Comparison of ENCODE assay signal across 9 cellular contexts in genomic region chr17:8954339-8954738, GRCh38. TPM values are rescaled to one million over a fixed set of nuclear protein-coding genes. Genes with fewer than 3 reads are reported as not detected.
DNase-seq lines count a peak whose midpoint lies in the region; ATAC-seq, FAIRE-seq and TF ChIP-seq lines count a peak whose summit lies in the region.
"Had no signal": no experiment of that assay in that cellular context is flagged by ENCODE, and none has a peak within 500 bp of the region (broad histone marks: within the 10 kb centered on the region; RNA-seq: fewer than 3 reads in every experiment).

No MANE protein-coding gene starts in this region.

- no peak overlapping the region for H3K4me3 ChIP-seq in smooth muscle cell
- H3K4me3 ChIP-seq: thoracic aorta had no signal

- no peaks in the 10 kb centered on the region for H3F3A ChIP-seq in smooth muscle cell (ENCODE audit: low read depth)

- no peak for TF ChIP-seq POLR2A in H54 (IDR thresholded peaks at IDR 0.05; ENCODE audit: low read depth, low read length)

- no peak overlapping the region for H3K9ac ChIP-seq in smooth muscle cell (ENCODE audit: low read depth)

- TF ChIP-seq CTCF in smooth muscle cell (IDR thresholded peaks at IDR 0.05; ENCODE audit: borderline replicate concordance, insufficient read depth, poor library complexity, severe bottlenecking) (no peak), GM13977 (IDR thresholded peaks at IDR 0.05; ENCODE audit: extremely low read depth, insufficient read depth, missing control alignments) (no peak)

- peaks cover 8% of the 10 kb centered on the region for H3K27me3 ChIP-seq in smooth muscle cell (ENCODE audit: low read depth)

- 48% methylated on average over 10 of the region's 10 CpGs for WGBS in smooth muscle cell (ENCODE audit: low lambda C conversion rate)

- H4K20me1 ChIP-seq in smooth muscle cell (ENCODE audit: low read depth): no peaks in the 10 kb centered on the region

- in situ Hi-C loops in GM13977 (cut with MboI; ENCODE audit: low pct_unique_long_range_greater_than_20kb, low sequenced_read_pairs, unreplicated experiment): no loop called here

- H3K79me2 ChIP-seq in smooth muscle cell (ENCODE audit: low read depth): no peaks in the 10 kb centered on the region

- H2AFZ ChIP-seq in smooth muscle cell (ENCODE audit: low read depth): no peak overlapping the region

- no peak overlapping the region for H3K4me2 ChIP-seq in smooth muscle cell

- H3K27ac ChIP-seq in smooth muscle cell (ENCODE audit: low read depth): no peak overlapping the region

- no peaks in the 10 kb centered on the region for H3K4me1 ChIP-seq in smooth muscle cell (ENCODE audit: low read depth)

- DNase-seq in AML-193 (lab: John Stamatoyannopoulos, UW): peak; percentile 80
- DNase-seq in activated CD4-positive, alpha-beta T cell treated with anti-CD3 and anti-CD28 coated beads for 1 hour: peak; percentile 61
- peak; percentile 74 for DNase-seq in stimulated activated CD4-positive, alpha-beta T cell treated with anti-CD3 and anti-CD28 coated beads, Interleukin-1b, Interleukin-23, amount 100 ng/mL, for 48 hours
- no peak for DNase-seq in smooth muscle cell (lab: John Stamatoyannopoulos, UW; ENCODE audit: unreplicated experiment)
- DNase-seq in H54 (ENCODE audit: insufficient read length, low spot score): no peak
- DNase-seq in GM13977 (ENCODE audit: low spot score): no peak

- ATAC-seq in HG02642 (IDR thresholded peaks at IDR 0.05; ENCODE audit: poor library complexity, unreplicated experiment): peak; percentile 58
- ATAC-seq in esophagus mucosa: peak; percentile 69

- no peak for FAIRE-seq in H54 (lab: Jason Lieb, UNC)

- H3K36me3 ChIP-seq in smooth muscle cell (ENCODE audit: low read depth): no peaks in the 10 kb centered on the region
- H3K36me3 ChIP-seq: thoracic aorta had no signal

- H3K9me3 ChIP-seq in smooth muscle cell (replicated peaks; ENCODE audit: low read depth): no peaks in the 10 kb centered on the region
- H3K9me3 ChIP-seq: thoracic aorta had no signal

RNA-seq across cellular contexts. Expression of gene PIK3R5, which starts 11.2 kb away (rescaled TPM):
- total RNA-seq in esophagus mucosa (0.88 TPM), smooth muscle cell (0.27 TPM in 1 of 2 replicates, not detected in the other)
- not detected in 2 replicates for polyA plus RNA-seq in smooth muscle cell

Comparison
In these comparisons a context has a peak if more than half of its experiments do, and no peak if none do; other contexts are left out.
1. DNase-seq: peak in AML-193 (2 of 2), activated CD4-positive, alpha-beta T cell treated with anti-CD3 and anti-CD28 coated beads for 1 hour (single experiment) and stimulated activated CD4-positive, alpha-beta T cell treated with anti-CD3 and anti-CD28 coated beads, Interleukin-1b, Interleukin-23, amount 100 ng/mL, for 48 hours (single experiment); none in smooth muscle cell (single experiment), H54 (single experiment) and GM13977 (single experiment).